22 cellular contexts compared by ENCODE assay signal in genomic region chr7:127245582-127245981, GRCh38. TPM values are rescaled to one million over a fixed set of nuclear protein-coding genes. Genes with fewer than 3 reads are reported as not detected.
DNase-seq lines count a peak whose midpoint lies in the region; ATAC-seq, FAIRE-seq and TF ChIP-seq lines count a peak whose summit lies in the region.
"Had no signal": no experiment of that assay in that cellular context is flagged by ENCODE, and none has a peak within 500 bp of the region (broad histone marks: within the 10 kb centered on the region; RNA-seq: fewer than 3 reads in every experiment).

No MANE protein-coding gene starts in this region.

- 26% methylated on average over 1 of the region's 1 CpG for WGBS in liver
- WGBS in HepG2 (ENCODE audit: low lambda C conversion rate): 0% methylated on average over 1 of the region's 1 CpG
- 17% methylated on average over 1 of the region's 1 CpG for WGBS in suprapubic skin

- no peaks in the 10 kb centered on the region for H3K9me3 ChIP-seq in liver (ENCODE audit: control insufficient read depth in 4 of 4, low read length in 3 of 4)
- no peaks in the 10 kb centered on the region for H3K9me3 ChIP-seq in HepG2 (ENCODE audit: low read length)
- H3K9me3 ChIP-seq in suprapubic skin: no peaks in the 10 kb centered on the region
- H3K9me3 ChIP-seq: A549, left lung had no signal

- H3K27ac ChIP-seq in liver (ENCODE audit: low read depth in 1 of 2, low read length in 2 of 2): no peak overlapping the region
- no peak overlapping the region for H3K27ac ChIP-seq in HepG2 (ENCODE audit: extremely low read length, insufficient read depth, low read length)
- H3K27ac ChIP-seq in KMS-11: no peak overlapping the region
- H3K27ac ChIP-seq in suprapubic skin: no peak overlapping the region
- H3K27ac ChIP-seq: A549, C4-2B, left lung, neural progenitor cell had no signal

- in situ Hi-C loops in HepG2 (cut with HindIII; ENCODE audit: extremely low pct_ligation_motif_present, low pct_unique_long_range_greater_than_20kb): no loop called here

- H2AFZ ChIP-seq in HepG2 (ENCODE audit: low read length): no peak overlapping the region
- H2AFZ ChIP-seq in KMS-11 (ENCODE audit: low read depth): no peak overlapping the region
- H2AFZ ChIP-seq: neural progenitor cell had no signal

- H3K4me1 ChIP-seq in liver (ENCODE audit: control insufficient read depth in 4 of 4, insufficient read depth in 4 of 4, low read length in 3 of 4) (peaks cover 0 to 2% (median under 1%) of the 10 kb centered on the region in 4 donors), HepG2 (ENCODE audit: insufficient read depth, low read length) (no peaks in the 10 kb centered on the region), KMS-11 (ENCODE audit: low read depth, poor library complexity, severe bottlenecking) (no peaks in the 10 kb centered on the region), suprapubic skin (no peaks in the 10 kb centered on the region)
- H3K4me1 ChIP-seq: A549, left lung had no signal

- H3K79me2 ChIP-seq in HepG2 (ENCODE audit: insufficient read depth, low read length): no peaks in the 10 kb centered on the region
- no peaks in the 10 kb centered on the region for H3K79me2 ChIP-seq in KMS-11 (ENCODE audit: insufficient read depth, low read depth)

- H4K20me1 ChIP-seq in HepG2 (ENCODE audit: insufficient read depth, low read length) (no peaks in the 10 kb centered on the region), KMS-11 (ENCODE audit: insufficient read depth) (no peaks in the 10 kb centered on the region)

- H3K27me3 ChIP-seq in liver (ENCODE audit: control insufficient read depth in 4 of 4, insufficient read depth in 4 of 4, low read length in 3 of 4) (peaks cover 0 to 2% (median 0%) of the 10 kb centered on the region in 4 donors), HepG2 (ENCODE audit: control insufficient read depth in 1 of 2, insufficient read depth in 2 of 2, low read length in 2 of 2) (peaks cover 3 to 40% of the 10 kb centered on the region in 2 experiments; a peak in 3 of 5 replicates), KMS-11 (ENCODE audit: insufficient read depth, low read depth) (no peaks in the 10 kb centered on the region), suprapubic skin (peaks cover 47% of the 10 kb centered on the region)

- H3K27me3 Mint-ChIP-seq in type B pancreatic cell: peaks cover 58% of the 10 kb centered on the region

- no peak for ATAC-seq in HepG2
- ATAC-seq in HG03520 (IDR thresholded peaks at IDR 0.05; ENCODE audit: unreplicated experiment): no peak
- ATAC-seq: A549; activated CD4-positive, alpha-beta T cell treated with anti-CD3 and anti-CD28 coated beads for 36 hours; activated CD8-positive, alpha-beta memory T cell treated with anti-CD3 and anti-CD28 coated beads, Interleukin-2, amount 10 ng/mL, durations not matched to agents 7 days and 5 days; left lung had no signal

- DNase-seq in HepG2 (ENCODE audit: low spot score): no peak
- peak; percentile 10 for DNase-seq in epithelial cell of proximal tubule (ENCODE audit: low read depth)
- DNase-seq in type B pancreatic cell (ENCODE audit: extremely low spot score, unreplicated experiment): no peak
- no peak for DNase-seq in effector CD4-positive, alpha-beta T cell
- no peak for DNase-seq in suprapubic skin (ENCODE audit: low spot score in 2 of 2)
- DNase-seq: activated CD4-positive, alpha-beta T cell treated with anti-CD3 and anti-CD28 coated beads for 36 hours; activated CD8-positive, alpha-beta memory T cell treated with anti-CD3 and anti-CD28 coated beads, Interleukin-2, amount 10 ng/mL, durations not matched to agents 7 days and 5 days; cortex of kidney; left lung; NCI-H1436 treated with DMSO at 0.1 percent for 48 hours; NCI-H446; stimulated activated CD4-positive, alpha-beta T cell treated with anti-CD3 and anti-CD28 coated beads, Interleukin-12 subunit alpha, Interleukin-12 subunit beta, amount 100 ng/mL, for 4 hours had no signal

- H3K4me1 Mint-ChIP-seq in type B pancreatic cell (ENCODE audit: unreplicated experiment): peaks cover 12% of the 10 kb centered on the region

- H3K27ac Mint-ChIP-seq in type B pancreatic cell: peak overlapping the region; percentile 52
- H3K27ac Mint-ChIP-seq: activated CD4-positive, alpha-beta T cell treated with anti-CD3 and anti-CD28 coated beads for 36 hours; activated CD8-positive, alpha-beta memory T cell treated with anti-CD3 and anti-CD28 coated beads, Interleukin-2, amount 10 ng/mL, durations not matched to agents 7 days and 5 days; neural progenitor cell had no signal

- H3K4me3 ChIP-seq in liver (ENCODE audit: low read depth in 1 of 3, low read length in 3 of 3): peak overlapping the region in 2 of 3 donors; percentile 31
- H3K4me3 ChIP-seq in HepG2 (replicated peaks in 1 of 3; ENCODE audit: insufficient read depth in 1 of 3, low read depth in 2 of 3, low read length in 3 of 3): no peak overlapping the region
- H3K4me3 ChIP-seq in KMS-11 (IDR thresholded peaks at IDR 0.05; ENCODE audit: insufficient read depth, low read depth, low read length): no peak overlapping the region
- H3K4me3 ChIP-seq in epithelial cell of proximal tubule (ENCODE audit: low read depth, low read length): no peak overlapping the region
- no peak overlapping the region for H3K4me3 ChIP-seq in suprapubic skin
- H3K4me3 ChIP-seq: A549, left lung, neural progenitor cell had no signal

- no peak for TF ChIP-seq POLR2A in HepG2 (IDR thresholded peaks at IDR 0.05; ENCODE audit: insufficient read depth in 1 of 2, low read depth in 2 of 2, low read length in 2 of 2)
- no peak for TF ChIP-seq POLR2A in suprapubic skin (IDR thresholded peaks at IDR 0.05)

- TF ChIP-seq RAD21 in liver (IDR thresholded peaks at IDR 0.05) (no peak), HepG2 (CRISPR knock-in tag; IDR thresholded peaks at IDR 0.05) (no peak)

- H3K9ac ChIP-seq in liver (ENCODE audit: low read depth in 1 of 2, low read length in 2 of 2): peak overlapping the region in 1 of 2 donors; percentile 13
- H3K9ac ChIP-seq in HepG2 (ENCODE audit: insufficient read depth, low read depth, low read length): no peak overlapping the region
- H3K9ac ChIP-seq in KMS-11: no peak overlapping the region
- H3K9ac ChIP-seq: neural progenitor cell had no signal

- intact Hi-C loops in HepG2 (cut with micrococcal nuclease; ENCODE audit: unreplicated experiment): no loop called here

- H3K36me3 ChIP-seq in liver (ENCODE audit: control insufficient read depth in 4 of 4, insufficient read depth in 3 of 4, low read depth in 1 of 4, low read length in 3 of 4) (no peaks in the 10 kb centered on the region), HepG2 (replicated peaks in 1 of 2; ENCODE audit: control insufficient read depth in 1 of 2, insufficient read depth in 2 of 2, low read length in 2 of 2) (no peaks in the 10 kb centered on the region), KMS-11 (ENCODE audit: insufficient read depth) (no peaks in the 10 kb centered on the region), suprapubic skin (no peaks in the 10 kb centered on the region)
- H3K36me3 ChIP-seq: left lung, neural progenitor cell had no signal

- TF ChIP-seq EP300 in HepG2 (IDR thresholded peaks at IDR 0.05; ENCODE audit: low read depth in 2 of 2, low read length in 2 of 2): no peak
- TF ChIP-seq EP300 in HepG2 (CRISPR knock-in tag; IDR thresholded peaks at IDR 0.05; ENCODE audit: borderline replicate concordance): no peak
- TF ChIP-seq EP300 in suprapubic skin (IDR thresholded peaks at IDR 0.05): no peak

- CTCF ChIA-PET in HepG2 (lab: Yijun Ruan, JAX; ENCODE audit: low intra/inter-chr PET ratio, low total read pairs): no interaction called here

- BruUV-seq in HepG2 (replicated peaks; lab: Mats Ljungman, UMichigan): no TSS peak

- TF ChIP-seq CTCF in liver (IDR thresholded peaks at IDR 0.05; ENCODE audit: low read depth, low read length, missing input control) (no peak), HepG2 (CRISPR knock-in tag; IDR thresholded peaks at IDR 0.05) (no peak), KMS-11 (conservative IDR thresholded peaks at IDR 0.05; ENCODE audit: low read depth, low read length) (no peak), epithelial cell of proximal tubule (conservative IDR thresholded peaks at IDR 0.05; ENCODE audit: low read depth, low read length) (no peak), type B pancreatic cell (conservative IDR thresholded peaks at IDR 0.05) (no peak), suprapubic skin (IDR thresholded peaks at IDR 0.05) (no peak)

- H3K9me3 Mint-ChIP-seq in type B pancreatic cell: no peaks in the 10 kb centered on the region
- H3K9me3 Mint-ChIP-seq: neural progenitor cell had no signal

- no peak overlapping the region for H3K4me2 ChIP-seq in HepG2 (ENCODE audit: low read depth, low read length)
- H3K4me2 ChIP-seq in KMS-11: peak overlapping the region; percentile 24; the same call in 1 of the 2 replicates
- H3K4me2 ChIP-seq: A549, neural progenitor cell had no signal

- peak overlapping the region; percentile 39 for H3K4me3 Mint-ChIP-seq in type B pancreatic cell
- H3K4me3 Mint-ChIP-seq: activated CD4-positive, alpha-beta T cell treated with anti-CD3 and anti-CD28 coated beads for 36 hours; activated CD8-positive, alpha-beta memory T cell treated with anti-CD3 and anti-CD28 coated beads, Interleukin-2, amount 10 ng/mL, durations not matched to agents 7 days and 5 days; neural progenitor cell had no signal

- POLR2A ChIA-PET in HepG2 (lab: Yijun Ruan, JAX): no interaction called here

- no peak for FAIRE-seq in HepG2 (lab: Jason Lieb, UNC)
- FAIRE-seq: A549, D721Med, HTR-8/SVneo had no signal

- no peaks in the 10 kb centered on the region for H3K36me3 Mint-ChIP-seq in type B pancreatic cell
- H3K36me3 Mint-ChIP-seq: activated CD8-positive, alpha-beta memory T cell treated with anti-CD3 and anti-CD28 coated beads, Interleukin-2, amount 10 ng/mL, durations not matched to agents 7 days and 5 days; neural progenitor cell had no signal

RNA-seq across cellular contexts. Expression of gene GRM8, which starts 7.2 kb away (rescaled TPM):
- total RNA-seq in liver (1 to 10 TPM in 1 of 2 donors, under 1 TPM in 1; 0.98 to 4.9 TPM), HepG2 (2016; rRNA removed; fragmentation: Illumina TruSeq; extraction: Trizol) (not detected in 2 replicates), epithelial cell of proximal tubule (not detected in 2 replicates), type B pancreatic cell (ENCODE audit: low replicate concordance) (3.4 and 8.1 TPM in 2 replicates), suprapubic skin (not detected)
- polyA plus RNA-seq in liver (1 to 10 TPM in 1 of 2 donors, under 1 TPM in 1; 0.28 to 4.5 TPM), HepG2 (2011; rRNA removed) (not detected in 2 replicates)
- not detected in 2 replicates for total RNA-seq in HepG2 (2016; cell fraction: cytosol; rRNA removed; fragmentation: Illumina TruSeq; extraction: Trizol; ENCODE audit: low read depth)
- not detected in 2 replicates for total RNA-seq in HepG2 (2016; cell fraction: insoluble cytoplasmic fraction; rRNA removed; fragmentation: Illumina TruSeq; extraction: Trizol)
- not detected in 2 replicates for total RNA-seq in HepG2 (2016; cell fraction: membrane; rRNA removed; fragmentation: Illumina TruSeq; extraction: Trizol)
- total RNA-seq in HepG2 (2016; cell fraction: nucleus; rRNA removed; fragmentation: Illumina TruSeq; extraction: Trizol): not detected in 2 replicates
- not detected in 2 replicates for polyA plus RNA-seq in HepG2 (2011; cell fraction: cytosol; rRNA removed)
- not detected in 2 replicates for polyA plus RNA-seq in HepG2 (2011; cell fraction: nucleus; rRNA removed)
- not detected in 2 replicates for polyA plus RNA-seq in HepG2 (2012)
- polyA plus RNA-seq in HepG2 (2016; cell fraction: cytosol; fragmentation: Illumina TruSeq; extraction: Trizol; ENCODE audit: low read depth): not detected in 2 replicates
- polyA plus RNA-seq in HepG2 (2016; cell fraction: insoluble cytoplasmic fraction; fragmentation: Illumina TruSeq; extraction: Trizol; ENCODE audit: low read depth): not detected in 2 replicates
- not detected in 2 replicates for polyA plus RNA-seq in HepG2 (2016; cell fraction: membrane; fragmentation: Illumina TruSeq; extraction: Trizol; ENCODE audit: low read depth)
- not detected in 2 replicates for polyA plus RNA-seq in HepG2 (2016; cell fraction: nucleus; fragmentation: Illumina TruSeq; extraction: Trizol; ENCODE audit: insufficient read depth, low read depth)
- polyA minus RNA-seq in HepG2 (2011; rRNA and poly(A)+ RNA removed; ENCODE audit: low replicate concordance): not detected in 2 replicates
- polyA minus RNA-seq in HepG2 (2011; cell fraction: cytosol; rRNA and poly(A)+ RNA removed): not detected in 2 replicates
- polyA minus RNA-seq in HepG2 (2011; cell fraction: nucleus; rRNA and poly(A)+ RNA removed): not detected in 2 replicates
- total RNA-seq: activated CD4-positive, alpha-beta T cell treated with anti-CD3 and anti-CD28 coated beads for 36 hours; activated CD8-positive, alpha-beta memory T cell treated with anti-CD3 and anti-CD28 coated beads, Interleukin-2, amount 10 ng/mL, durations not matched to agents 7 days and 5 days; fibroblast of villous mesenchyme; mononuclear cell had no signal

Comparison
In these comparisons a context has a peak if more than half of its experiments do, and no peak if none do; other contexts are left out.
1. H3K4me3 ChIP-seq: peak in liver (2 of 3); none in HepG2 (0 of 3), KMS-11 (single experiment), epithelial cell of proximal tubule (single experiment) and suprapubic skin (single experiment).